ENCODE assay signal across 9 cellular contexts in genomic region chr12:53476769-53477209, GRCh38. TPM values are rescaled to one million over a fixed set of nuclear protein-coding genes. Genes with fewer than 3 reads are reported as not detected.
DNase-seq lines count a peak whose midpoint lies in the region; ATAC-seq, FAIRE-seq and TF ChIP-seq lines count a peak whose summit lies in the region.
"Had no signal": no experiment of that assay in that cellular context is flagged by ENCODE, and none has a peak within 500 bp of the region (broad histone marks: within the 10 kb centered on the region; RNA-seq: fewer than 3 reads in every experiment).

No MANE protein-coding gene starts in this region.

- H3T11ph ChIP-seq in H9 (ENCODE audit: low read length), result no peak overlapping the region

- H3K23ac ChIP-seq in H9 (ENCODE audit: insufficient read length, low read depth, low read length), result no peak overlapping the region

- H4K8ac ChIP-seq in H9 (replicated peaks; ENCODE audit: insufficient read length, low read depth, low read length), result no peak overlapping the region

- TF ChIP-seq CTCF in BJ (IDR thresholded peaks at IDR 0.05; ENCODE audit: insufficient read depth, low read depth, low read length) (peak; percentile 44), H9 (conservative IDR thresholded peaks at IDR 0.05) (peak; percentile 63)

- no peak overlapping the region for H2AK5ac ChIP-seq in H9 (ENCODE audit: insufficient read length, low read length)

- H3K27me3 ChIP-seq in BJ (ENCODE audit: control insufficient read depth, insufficient read depth, low read length) (no peaks in the 10 kb centered on the region), H9 (ENCODE audit: insufficient read depth, low read length) (no peaks in the 10 kb centered on the region)

- peaks cover 27% of the 10 kb centered on the region for H3K36me3 ChIP-seq in BJ (ENCODE audit: control insufficient read depth, insufficient read depth, low read length)

- FAIRE-seq in RCC 7860 (lab: Jason Lieb, UNC), result no peak

- H2BK12ac ChIP-seq in H9 (ENCODE audit: insufficient read length, low read depth, low read length), result no peak overlapping the region

- peaks cover 39 to 60% of the 10 kb centered on the region in 2 experiments for H3K4me1 Mint-ChIP-seq in H9
- H3K4me1 Mint-ChIP-seq in activated CD4-positive, alpha-beta memory T cell treated with anti-CD3 and anti-CD28 coated beads, Interleukin-2, amount 10 ng/mL, durations not matched to agents 7 days and 5 days, result peaks cover 64% of the 10 kb centered on the region

- DNase-seq in BJ (ENCODE audit: low read depth) (no peak), H9 (no peak), iPS-NIHi11 (ENCODE audit: low spot score) (peak; percentile 39), RCC 7860 (ENCODE audit: low spot score) (no peak)
- no peak for DNase-seq in activated CD4-positive, alpha-beta memory T cell treated with anti-CD3 and anti-CD28 coated beads, Interleukin-2, amount 10 ng/mL, durations not matched to agents 7 days and 5 days
- no peak for DNase-seq in effector CD8-positive, alpha-beta T cell (lab: John Stamatoyannopoulos, UW)
- DNase-seq: immature natural killer cell had no signal

- no peak overlapping the region for H2BK15ac ChIP-seq in H9 (ENCODE audit: low read depth, low read length)

- no peak overlapping the region for H3K4me3 ChIP-seq in BJ (ENCODE audit: low read depth, low read length)

- H3K9me3 ChIP-seq in H9 (ENCODE audit: control insufficient read depth, low read depth, low read length), result no peaks in the 10 kb centered on the region

- no peak overlapping the region for H4K5ac ChIP-seq in H9 (ENCODE audit: insufficient read length, low read depth, low read length)

- H2BK5ac ChIP-seq in H9 (ENCODE audit: insufficient read length, low read length), result no peak overlapping the region

- no peak overlapping the region for H3K14ac ChIP-seq in H9 (ENCODE audit: insufficient read depth, low read length)

- H2BK120ac ChIP-seq in H9 (ENCODE audit: low read depth, low read length, poor library complexity, severe bottlenecking), result no peak overlapping the region

- CTCF ChIA-PET in BJ (lab: Yijun Ruan, JAX), result interaction anchor here (0.7 to 4.4 kb wide), 13 partner anchors 12 to 111 kb away, joined by 3 to 25 read pairs (median 4); partner anchors contain the start of genes NPFF and TARBP2
- CTCF ChIA-PET in activated CD4-positive, alpha-beta memory T cell treated with anti-CD3 and anti-CD28 coated beads, Interleukin-2, amount 10 ng/mL, durations not matched to agents 7 days and 5 days (lab: Charles Lee), result interaction anchor here (0.6 to 7.1 kb wide), 24 partner anchors 11 to 423 kb away, joined by 3 to 54 read pairs (median 4); partner anchors contain the start of genes AAAS, NPFF and TARBP2

- H4K91ac ChIP-seq in H9 (ENCODE audit: insufficient read length, low read depth, low read length), result no peak overlapping the region

- H3K27me3 Mint-ChIP-seq in H9 (ENCODE audit: low read depth), result no peaks in the 10 kb centered on the region; the same call in 1 of the 2 replicates
- H3K27me3 Mint-ChIP-seq in activated CD4-positive, alpha-beta memory T cell treated with anti-CD3 and anti-CD28 coated beads, Interleukin-2, amount 10 ng/mL, durations not matched to agents 7 days and 5 days, result no peaks in the 10 kb centered on the region

- H3K79me2 ChIP-seq in H9 (ENCODE audit: insufficient read depth, low read length), result no peaks in the 10 kb centered on the region

- H3K9me3 Mint-ChIP-seq in H9, result no peaks in the 10 kb centered on the region
- no peaks in the 10 kb centered on the region for H3K9me3 Mint-ChIP-seq in activated CD4-positive, alpha-beta memory T cell treated with anti-CD3 and anti-CD28 coated beads, Interleukin-2, amount 10 ng/mL, durations not matched to agents 7 days and 5 days
- H3K9me3 Mint-ChIP-seq: immature natural killer cell had no signal

- peak overlapping the region; percentile 40 to 81 (median 71); a peak in 5 of 7 replicates for H3K27ac Mint-ChIP-seq in H9
- H3K27ac Mint-ChIP-seq in activated CD4-positive, alpha-beta memory T cell treated with anti-CD3 and anti-CD28 coated beads, Interleukin-2, amount 10 ng/mL, durations not matched to agents 7 days and 5 days, result peak overlapping the region; percentile 6

- whole genome bisulfite sequencing in H9 (ENCODE audit: extremely low coverage, insufficient read length, low lambda C conversion rate), result no CpG with 5 or more reads among the region's 2 CpGs

- no peaks in the 10 kb centered on the region for H4K20me1 ChIP-seq in H9 (ENCODE audit: control insufficient read depth, insufficient read depth, insufficient read length)

- H3K4me2 ChIP-seq in H9 (ENCODE audit: insufficient read depth, insufficient read length, low read length), result no peak overlapping the region

- H2BK20ac ChIP-seq in H9 (ENCODE audit: low read depth, low read length, poor library complexity, severe bottlenecking), result no peak overlapping the region

- no peaks in the 10 kb centered on the region for H3K23me2 ChIP-seq in H9 (ENCODE audit: insufficient read length, low read depth, low read length, poor library complexity, severe bottlenecking)

- peak overlapping the region in 1 of 2 experiments; percentile 42; a peak in 1 of 5 replicates for H3K4me3 Mint-ChIP-seq in H9
- no peak overlapping the region for H3K4me3 Mint-ChIP-seq in activated CD4-positive, alpha-beta memory T cell treated with anti-CD3 and anti-CD28 coated beads, Interleukin-2, amount 10 ng/mL, durations not matched to agents 7 days and 5 days
- H3K4me3 Mint-ChIP-seq: immature natural killer cell had no signal

- peaks cover 63 to 95% (median 89%) of the 10 kb centered on the region in 3 experiments for H3K36me3 Mint-ChIP-seq in H9 (ENCODE audit: insufficient read depth in 1 of 3, low read depth in 3 of 3)
- peaks cover 78% of the 10 kb centered on the region for H3K36me3 Mint-ChIP-seq in activated CD4-positive, alpha-beta memory T cell treated with anti-CD3 and anti-CD28 coated beads, Interleukin-2, amount 10 ng/mL, durations not matched to agents 7 days and 5 days (ENCODE audit: low read depth)

- H3K4ac ChIP-seq in H9 (ENCODE audit: low read depth, low read length), result no peak overlapping the region

- no peak overlapping the region for H3K56ac ChIP-seq in H9 (ENCODE audit: insufficient read length, low read depth, low read length)

- ATAC-seq in HG03196 (IDR thresholded peaks at IDR 0.05; ENCODE audit: unreplicated experiment) (no peak), HG03439 (IDR thresholded peaks at IDR 0.05; ENCODE audit: unreplicated experiment) (no peak)

- H3K9ac ChIP-seq in H9 (ENCODE audit: extremely low read depth, insufficient read length, low read length), result no peak overlapping the region

- H3K18ac ChIP-seq in H9 (ENCODE audit: insufficient read length, low read depth, low read length), result no peak overlapping the region

- no peaks in the 10 kb centered on the region for H3K4me1 ChIP-seq in H9 (ENCODE audit: insufficient read depth, low read length)

- POLR2A ChIA-PET in BJ (lab: Charles Lee), result no interaction called here
- POLR2A ChIA-PET in activated CD4-positive, alpha-beta memory T cell treated with anti-CD3 and anti-CD28 coated beads, Interleukin-2, amount 10 ng/mL, durations not matched to agents 7 days and 5 days (lab: Charles Lee), result interaction anchor here (1.2 to 20.5 kb wide), 4 partner anchors 15 to 33 kb away, joined by 3 to 281 read pairs (median 20); partner anchors contain the start of genes MAP3K12 and TARBP2

- H3K79me1 ChIP-seq in H9 (ENCODE audit: insufficient read depth, low read depth, low read length, poor library complexity, severe bottlenecking), result peaks cover 8% of the 10 kb centered on the region

- H3K27ac ChIP-seq in H9 (ENCODE audit: insufficient read length, low read depth, low read length), result no peak overlapping the region

- H2AFZ ChIP-seq in H9 (ENCODE audit: low read length), result no peak overlapping the region

RNA-seq across cellular contexts. Expression of gene MAP3K12, which starts 22.5 kb away (rescaled TPM):
- polyA plus RNA-seq in BJ (2011; rRNA removed), result 43.9 and 61.2 TPM in 2 replicates
- 34.0 and 61.7 TPM in 2 replicates for polyA minus RNA-seq in BJ (2011; rRNA and poly(A)+ RNA removed)
- total RNA-seq in H9 (2021), result 22.3 and 26.6 TPM in 2 replicates
- total RNA-seq in activated CD4-positive, alpha-beta memory T cell treated with anti-CD3 and anti-CD28 coated beads, Interleukin-2, amount 10 ng/mL, durations not matched to agents 7 days and 5 days, result 10 to 100 TPM; 24.8 to 25.7 TPM

RNA-seq across cellular contexts. Expression of gene TARBP2, which starts 24.3 kb away (rescaled TPM):
- 33.9 and 44.9 TPM in 2 replicates for polyA plus RNA-seq in BJ (2011; rRNA removed)
- 18.0 and 28.2 TPM in 2 replicates for polyA minus RNA-seq in BJ (2011; rRNA and poly(A)+ RNA removed)
- 79.2 and 80.1 TPM in 2 replicates for total RNA-seq in H9 (2021)
- total RNA-seq in activated CD4-positive, alpha-beta memory T cell treated with anti-CD3 and anti-CD28 coated beads, Interleukin-2, amount 10 ng/mL, durations not matched to agents 7 days and 5 days, result 10 to 100 TPM; 24.5 to 28.0 TPM

RNA-seq across cellular contexts. Expression of gene PCBP2, which starts 24.9 kb away (rescaled TPM):
- 267 and 268 TPM in 2 replicates for polyA plus RNA-seq in BJ (2011; rRNA removed)
- 695 and 965 TPM in 2 replicates for polyA minus RNA-seq in BJ (2011; rRNA and poly(A)+ RNA removed)
- 1,184 and 1,207 TPM in 2 replicates for total RNA-seq in H9 (2021)
- total RNA-seq in activated CD4-positive, alpha-beta memory T cell treated with anti-CD3 and anti-CD28 coated beads, Interleukin-2, amount 10 ng/mL, durations not matched to agents 7 days and 5 days, result 100 to 1,000 TPM; 738 to 756 TPM

RNA-seq across cellular contexts. Expression of gene NPFF, which starts 30.5 kb away (rescaled TPM):
- not detected in 2 replicates for polyA plus RNA-seq in BJ (2011; rRNA removed)
- polyA minus RNA-seq in BJ (2011; rRNA and poly(A)+ RNA removed), result not detected in 2 replicates
- total RNA-seq in H9 (2021), result not detected in 2 replicates
- not detected for total RNA-seq in activated CD4-positive, alpha-beta memory T cell treated with anti-CD3 and anti-CD28 coated beads, Interleukin-2, amount 10 ng/mL, durations not matched to agents 7 days and 5 days
- polyA plus RNA-seq: immature natural killer cell had no signal

RNA-seq across cellular contexts. Expression of gene PRR13, which starts 35.3 kb away (rescaled TPM):
- polyA plus RNA-seq in BJ (2011; rRNA removed), result 66.4 and 73.2 TPM in 2 replicates
- 57.6 and 62.9 TPM in 2 replicates for polyA minus RNA-seq in BJ (2011; rRNA and poly(A)+ RNA removed)
- 144 and 147 TPM in 2 replicates for total RNA-seq in H9 (2021)
- 100 to 1,000 TPM; 242 to 246 TPM for total RNA-seq in activated CD4-positive, alpha-beta memory T cell treated with anti-CD3 and anti-CD28 coated beads, Interleukin-2, amount 10 ng/mL, durations not matched to agents 7 days and 5 days
